ENCODE assay signal across 1 cellular context in genomic region chr2:218269900-218270720, GRCh38.
TF ChIP-seq lines count a peak whose summit lies in the region.

A gene with protein sequence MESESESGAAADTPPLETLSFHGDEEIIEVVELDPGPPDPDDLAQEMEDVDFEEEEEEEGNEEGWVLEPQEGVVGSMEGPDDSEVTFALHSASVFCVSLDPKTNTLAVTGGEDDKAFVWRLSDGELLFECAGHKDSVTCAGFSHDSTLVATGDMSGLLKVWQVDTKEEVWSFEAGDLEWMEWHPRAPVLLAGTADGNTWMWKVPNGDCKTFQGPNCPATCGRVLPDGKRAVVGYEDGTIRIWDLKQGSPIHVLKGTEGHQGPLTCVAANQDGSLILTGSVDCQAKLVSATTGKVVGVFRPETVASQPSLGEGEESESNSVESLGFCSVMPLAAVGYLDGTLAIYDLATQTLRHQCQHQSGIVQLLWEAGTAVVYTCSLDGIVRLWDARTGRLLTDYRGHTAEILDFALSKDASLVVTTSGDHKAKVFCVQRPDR (minus strand): TSS chr2:218270137. CDS start chr2:218270086, 51 bp downstream.
A gene with protein sequence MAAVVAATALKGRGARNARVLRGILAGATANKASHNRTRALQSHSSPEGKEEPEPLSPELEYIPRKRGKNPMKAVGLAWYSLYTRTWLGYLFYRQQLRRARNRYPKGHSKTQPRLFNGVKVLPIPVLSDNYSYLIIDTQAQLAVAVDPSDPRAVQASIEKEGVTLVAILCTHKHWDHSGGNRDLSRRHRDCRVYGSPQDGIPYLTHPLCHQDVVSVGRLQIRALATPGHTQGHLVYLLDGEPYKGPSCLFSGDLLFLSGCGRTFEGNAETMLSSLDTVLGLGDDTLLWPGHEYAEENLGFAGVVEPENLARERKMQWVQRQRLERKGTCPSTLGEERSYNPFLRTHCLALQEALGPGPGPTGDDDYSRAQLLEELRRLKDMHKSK (plus strand): TSS chr2:218270519. CDS start chr2:218270536, 17 bp downstream.

TF ChIP-seq in GM12878, 131 proteins besides CTCF, POLR2A, EP300 and RAD21 (continued from another document):
- TF ChIP-seq MLLT1 (IDR thresholded peaks at IDR 0.05), result peak; percentile 95
- TF ChIP-seq IKZF1 (conservative IDR thresholded peaks at IDR 0.05), result peak; percentile 100
- TF ChIP-seq TARDBP (IDR thresholded peaks at IDR 0.05; ENCODE audit: borderline replicate concordance), result peak; percentile 94
- TF ChIP-seq, protein P1, sequence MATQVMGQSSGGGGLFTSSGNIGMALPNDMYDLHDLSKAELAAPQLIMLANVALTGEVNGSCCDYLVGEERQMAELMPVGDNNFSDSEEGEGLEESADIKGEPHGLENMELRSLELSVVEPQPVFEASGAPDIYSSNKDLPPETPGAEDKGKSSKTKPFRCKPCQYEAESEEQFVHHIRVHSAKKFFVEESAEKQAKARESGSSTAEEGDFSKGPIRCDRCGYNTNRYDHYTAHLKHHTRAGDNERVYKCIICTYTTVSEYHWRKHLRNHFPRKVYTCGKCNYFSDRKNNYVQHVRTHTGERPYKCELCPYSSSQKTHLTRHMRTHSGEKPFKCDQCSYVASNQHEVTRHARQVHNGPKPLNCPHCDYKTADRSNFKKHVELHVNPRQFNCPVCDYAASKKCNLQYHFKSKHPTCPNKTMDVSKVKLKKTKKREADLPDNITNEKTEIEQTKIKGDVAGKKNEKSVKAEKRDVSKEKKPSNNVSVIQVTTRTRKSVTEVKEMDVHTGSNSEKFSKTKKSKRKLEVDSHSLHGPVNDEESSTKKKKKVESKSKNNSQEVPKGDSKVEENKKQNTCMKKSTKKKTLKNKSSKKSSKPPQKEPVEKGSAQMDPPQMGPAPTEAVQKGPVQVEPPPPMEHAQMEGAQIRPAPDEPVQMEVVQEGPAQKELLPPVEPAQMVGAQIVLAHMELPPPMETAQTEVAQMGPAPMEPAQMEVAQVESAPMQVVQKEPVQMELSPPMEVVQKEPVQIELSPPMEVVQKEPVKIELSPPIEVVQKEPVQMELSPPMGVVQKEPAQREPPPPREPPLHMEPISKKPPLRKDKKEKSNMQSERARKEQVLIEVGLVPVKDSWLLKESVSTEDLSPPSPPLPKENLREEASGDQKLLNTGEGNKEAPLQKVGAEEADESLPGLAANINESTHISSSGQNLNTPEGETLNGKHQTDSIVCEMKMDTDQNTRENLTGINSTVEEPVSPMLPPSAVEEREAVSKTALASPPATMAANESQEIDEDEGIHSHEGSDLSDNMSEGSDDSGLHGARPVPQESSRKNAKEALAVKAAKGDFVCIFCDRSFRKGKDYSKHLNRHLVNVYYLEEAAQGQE (IDR thresholded peaks at IDR 0.05; ENCODE audit: low read depth, low read length), result no peak
- no peak for TF ChIP-seq HDAC2 (IDR thresholded peaks at IDR 0.05)
- TF ChIP-seq MEF2A (IDR thresholded peaks at IDR 0.05; ENCODE audit: insufficient read depth, low read depth, low read length), result 0 out of 2 replicates have a peak, but pooled peaks have one; percentile 66
- TF ChIP-seq, protein P2, sequence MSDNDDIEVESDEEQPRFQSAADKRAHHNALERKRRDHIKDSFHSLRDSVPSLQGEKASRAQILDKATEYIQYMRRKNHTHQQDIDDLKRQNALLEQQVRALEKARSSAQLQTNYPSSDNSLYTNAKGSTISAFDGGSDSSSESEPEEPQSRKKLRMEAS (IDR thresholded peaks at IDR 0.05; ENCODE audit: low read depth, low read length), result peak; percentile 34; the same call in 1 of the 2 replicates
- TF ChIP-seq BCLAF1 (IDR thresholded peaks at IDR 0.05), result no peak
- TF ChIP-seq EGR1 (IDR thresholded peaks at IDR 0.05; ENCODE audit: borderline replicate concordance in 1 of 2, low read depth in 2 of 2, low read length in 2 of 2), result peak in 1 of 2 experiments; percentile 99; a peak in 2 of 3 replicates
- peak; percentile 19; the same call in 1 of the 2 replicates for TF ChIP-seq CEBPZ (IDR thresholded peaks at IDR 0.05; ENCODE audit: low read depth, low read length)
